ENCODE assay signal across 1 cellular context in genomic region chr3:56928379-56929068, GRCh38.
TF ChIP-seq lines count a peak whose summit lies in the region.

No MANE protein-coding gene starts in this region.

TF ChIP-seq in GM23338, 12 proteins besides CTCF, POLR2A, EP300 and RAD21 (continued from another document):
- no peak for TF ChIP-seq ZNF462 (CRISPR knock-in tag; IDR thresholded peaks at IDR 0.05)
